9 cellular contexts compared by ENCODE assay signal in the genomic region with DNA sequence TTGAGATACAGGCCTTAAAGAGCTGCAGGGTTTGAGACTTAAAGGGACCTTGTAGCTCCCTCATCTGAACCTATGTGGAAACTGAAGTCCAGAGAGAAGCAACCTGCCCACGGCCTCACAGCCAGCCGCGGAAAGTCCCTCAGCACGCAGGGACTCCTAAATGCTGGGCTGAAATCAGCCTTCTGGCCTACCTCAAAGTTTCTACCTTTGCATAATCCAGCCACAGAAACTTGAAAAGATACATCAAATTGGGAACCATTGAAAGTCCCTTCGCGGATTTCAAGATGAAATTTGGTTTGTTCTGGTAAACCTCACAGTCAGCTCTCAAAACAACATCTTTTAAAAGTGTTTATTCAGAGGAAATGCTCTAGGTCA.
DNase-seq lines count a peak whose midpoint lies in the region; ATAC-seq and TF ChIP-seq lines count a peak whose summit lies in the region.
"Had no signal": no experiment of that assay in that cellular context is flagged by ENCODE, and none has a peak within 500 bp of the region (broad histone marks: within the 10 kb centered on the region; RNA-seq: fewer than 3 reads in every experiment).

No MANE protein-coding gene starts in this region.

- H3K79me2 ChIP-seq in smooth muscle cell (ENCODE audit: low read depth): no peaks in the 10 kb centered on the region

- TF ChIP-seq CTCF in body of pancreas (IDR thresholded peaks at IDR 0.05): no peak
- no peak for TF ChIP-seq CTCF in smooth muscle cell (IDR thresholded peaks at IDR 0.05; ENCODE audit: borderline replicate concordance, insufficient read depth, poor library complexity, severe bottlenecking)

- no peak overlapping the region for H3K4me2 ChIP-seq in smooth muscle cell

- H3K27me3 ChIP-seq in body of pancreas (no peaks in the 10 kb centered on the region), smooth muscle cell (ENCODE audit: low read depth) (no peaks in the 10 kb centered on the region)

- no peaks in the 10 kb centered on the region for H3K4me1 ChIP-seq in body of pancreas
- no peaks in the 10 kb centered on the region for H3K4me1 ChIP-seq in smooth muscle cell (ENCODE audit: low read depth)

- H3K27ac ChIP-seq in cingulate gyrus (ENCODE audit: low read depth, low read length): peak overlapping the region; percentile 50
- no peak overlapping the region for H3K27ac ChIP-seq in body of pancreas
- H3K27ac ChIP-seq in smooth muscle cell (ENCODE audit: low read depth): no peak overlapping the region
- H3K27ac ChIP-seq: HL-60 had no signal

- H4K20me1 ChIP-seq in smooth muscle cell (ENCODE audit: low read depth): no peaks in the 10 kb centered on the region

- H3K9me3 ChIP-seq in body of pancreas (peaks cover 0 to 18% (median 0%) of the 10 kb centered on the region in 3 donors), smooth muscle cell (replicated peaks; ENCODE audit: low read depth) (no peaks in the 10 kb centered on the region)

- H3K4me3 ChIP-seq in body of pancreas (no peak overlapping the region), smooth muscle cell (no peak overlapping the region)

- DNase-seq in UCSD-AML1 (lab: John Stamatoyannopoulos, UW; ENCODE audit: unreplicated experiment) (no peak), body of pancreas (no peak), ecto neural progenitor cell (ENCODE audit: low spot score) (no peak), smooth muscle cell (lab: John Stamatoyannopoulos, UW; ENCODE audit: unreplicated experiment) (no peak)

- 79 to 92% methylated on average over 6 of the region's 6 CpGs for WGBS in body of pancreas, 2 donors
- 92% methylated on average over 6 of the region's 6 CpGs for WGBS in smooth muscle cell (ENCODE audit: low lambda C conversion rate)

- TF ChIP-seq POLR2A in GM18505 (IDR thresholded peaks at IDR 0.05; ENCODE audit: borderline replicate concordance, extremely low read depth, insufficient read depth, insufficient read length) (no peak), body of pancreas (IDR thresholded peaks at IDR 0.05) (no peak)

- intact Hi-C loops in body of pancreas (cut with DNase I): no loop called here

- no peak overlapping the region for H2AFZ ChIP-seq in smooth muscle cell (ENCODE audit: low read depth)

- no peak overlapping the region for H3K9ac ChIP-seq in smooth muscle cell (ENCODE audit: low read depth)

- no peaks in the 10 kb centered on the region for H3F3A ChIP-seq in smooth muscle cell (ENCODE audit: low read depth)

- H3K36me3 ChIP-seq in body of pancreas (replicated peaks in 1 of 2; ENCODE audit: insufficient read depth in 1 of 2, low read depth in 2 of 2) (no peaks in the 10 kb centered on the region), smooth muscle cell (ENCODE audit: low read depth) (no peaks in the 10 kb centered on the region)

- peak; percentile 76 for ATAC-seq in GM18505 (IDR thresholded peaks at IDR 0.05; ENCODE audit: unreplicated experiment)
- peak; percentile 91 for ATAC-seq in GM21360 (IDR thresholded peaks at IDR 0.05; ENCODE audit: unreplicated experiment)
- ATAC-seq in HG03108 (IDR thresholded peaks at IDR 0.05; ENCODE audit: unreplicated experiment): peak; percentile 92
- no peak for ATAC-seq in body of pancreas
